In genomic region chr1:154417338-154417608, GRCh38 we compare ENCODE assay signal across 19 cellular contexts. TPM values are rescaled to one million over a fixed set of nuclear protein-coding genes. Genes with fewer than 3 reads are reported as not detected.
DNase-seq lines count a peak whose midpoint lies in the region; ATAC-seq and TF ChIP-seq lines count a peak whose summit lies in the region.
"Had no signal": no experiment of that assay in that cellular context is flagged by ENCODE, and none has a peak within 500 bp of the region (broad histone marks: within the 10 kb centered on the region; RNA-seq: fewer than 3 reads in every experiment).

No MANE protein-coding gene starts in this region.

- H3K23ac ChIP-seq in IMR-90 (ENCODE audit: low read depth, low read length), result no peak overlapping the region

- H3K4me3 Mint-ChIP-seq in activated CD4-positive, alpha-beta T cell treated with anti-CD3 and anti-CD28 coated beads for 36 hours, result no peak overlapping the region
- H3K4me3 Mint-ChIP-seq: HFFc6, mesothelial cell of epicardium had no signal

- no peak overlapping the region; the same call in 1 of the 2 replicates for H2AK5ac ChIP-seq in IMR-90 (ENCODE audit: low read depth, low read length)

- no peak overlapping the region for H3K18ac ChIP-seq in IMR-90 (ENCODE audit: low read depth, low read length)

- H2BK5ac ChIP-seq in IMR-90 (ENCODE audit: low read depth, low read length, poor library complexity, severe bottlenecking), result no peak overlapping the region

- H3K27me3 ChIP-seq in IMR-90 (ENCODE audit: control insufficient read depth, insufficient read depth, low read length) (no peaks in the 10 kb centered on the region), foreskin keratinocyte (no peaks in the 10 kb centered on the region), gastrocnemius medialis (no peaks in the 10 kb centered on the region), tibial artery (no peaks in the 10 kb centered on the region)
- H3K27me3 ChIP-seq: SJSA1 had no signal

- peaks cover 80% of the 10 kb centered on the region for H3K4me1 Mint-ChIP-seq in activated CD4-positive, alpha-beta T cell treated with anti-CD3 and anti-CD28 coated beads for 36 hours

- no peak overlapping the region for H3K9ac ChIP-seq in IMR-90 (ENCODE audit: low read depth, low read length)

- H2BK20ac ChIP-seq in IMR-90 (ENCODE audit: low read depth, low read length), result no peak overlapping the region

- H3K9me3 ChIP-seq in IMR-90 (ENCODE audit: control insufficient read depth, insufficient read depth, low read length) (no peaks in the 10 kb centered on the region), gastrocnemius medialis (no peaks in the 10 kb centered on the region), tibial artery (no peaks in the 10 kb centered on the region)
- H3K9me3 ChIP-seq: SJSA1 had no signal

- H3K27ac ChIP-seq in IMR-90 (ENCODE audit: insufficient read depth, low read length) (no peak overlapping the region), foreskin keratinocyte (peak overlapping the region; percentile 83), gastrocnemius medialis (peak overlapping the region; percentile 99 to 100 (median 100)), tibial artery (no peak overlapping the region)
- H3K27ac ChIP-seq: SJSA1 had no signal

- 100% methylated on average over 1 of the region's 3 CpGs; no CpG with 5 or more reads in 1 of the 2 experiments for WGBS in IMR-90 (ENCODE audit: extremely low coverage in 2 of 2, insufficient read length in 1 of 2), 2 experiments

- peaks cover 29% of the 10 kb centered on the region for H3K4me1 ChIP-seq in IMR-90 (ENCODE audit: control insufficient read depth, insufficient read depth, low read length)
- peaks cover 38% of the 10 kb centered on the region for H3K4me1 ChIP-seq in foreskin keratinocyte
- H3K4me1 ChIP-seq in gastrocnemius medialis, result peaks cover 92 to 93% of the 10 kb centered on the region in 2 donors
- peaks cover 8 to 66% (median 50%) of the 10 kb centered on the region in 4 donors for H3K4me1 ChIP-seq in tibial artery

- no peak overlapping the region for H3K4me2 ChIP-seq in IMR-90 (ENCODE audit: low read depth, low read length)

- H2AK9ac ChIP-seq in IMR-90 (replicated peaks; ENCODE audit: low read depth, low read length, poor library complexity), result no peak overlapping the region

- peaks cover 20% of the 10 kb centered on the region for H4K20me1 ChIP-seq in IMR-90 (ENCODE audit: insufficient read depth, low read length)

- no peak for TF ChIP-seq RAD21 in IMR-90 (IDR thresholded peaks at IDR 0.05; ENCODE audit: low read length)

- no peak for TF ChIP-seq CTCF in IMR-90 (conservative IDR thresholded peaks at IDR 0.05; ENCODE audit: low read depth, low read length)
- TF ChIP-seq CTCF in foreskin keratinocyte (conservative IDR thresholded peaks at IDR 0.05), result no peak
- TF ChIP-seq CTCF in gastrocnemius medialis (IDR thresholded peaks at IDR 0.05 in 4 of 5, conservative IDR thresholded peaks at IDR 0.05 in 1 of 5), result no peak
- TF ChIP-seq CTCF in tibial artery (IDR thresholded peaks at IDR 0.05), result no peak

- peak overlapping the region; percentile 27; the same call in 1 of the 2 replicates for H2BK120ac ChIP-seq in IMR-90 (ENCODE audit: low read depth, low read length)

- TF ChIP-seq POLR2A in IMR-90 (IDR thresholded peaks at IDR 0.05; ENCODE audit: low read depth, low read length) (no peak), gastrocnemius medialis (IDR thresholded peaks at IDR 0.05) (no peak)

- H2AFZ ChIP-seq in IMR-90 (replicated peaks; ENCODE audit: low read length, poor library complexity), result no peak overlapping the region

- no peak overlapping the region for H3K56ac ChIP-seq in IMR-90 (ENCODE audit: extremely low read depth, insufficient read depth, low read length)

- no peak overlapping the region for H4K8ac ChIP-seq in IMR-90 (ENCODE audit: low read depth in 2 of 2, low read length in 2 of 2)

- no peaks in the 10 kb centered on the region; the same call in 1 of the 2 replicates for H3K36me3 ChIP-seq in IMR-90 (ENCODE audit: control insufficient read depth, insufficient read depth, low read length)
- no peaks in the 10 kb centered on the region for H3K36me3 ChIP-seq in gastrocnemius medialis
- H3K36me3 ChIP-seq in tibial artery, result no peaks in the 10 kb centered on the region
- H3K36me3 ChIP-seq: SJSA1 had no signal

- no peak for DNase-seq in activated CD4-positive, alpha-beta T cell treated with anti-CD3 and anti-CD28 coated beads for 36 hours
- no peak for DNase-seq in activated CD4-positive, alpha-beta T cell treated with anti-CD3 and anti-CD28 coated beads for 48 hours
- DNase-seq in IMR-90 (no peak), foreskin keratinocyte (no peak), gastrocnemius medialis (no peak), islet precursor cell (no peak), tibial artery (no peak), cortex of kidney (lab: John Stamatoyannopoulos, UW) (no peak)
- DNase-seq: activated naive CD4-positive, alpha-beta T cell; DMS153; GF-D8; HFFc6; NCI-H1092 treated with DMSO at 0.1 percent for 48 hours; NCI-H524 treated with DMSO at 0.1 percent for 48 hours; stimulated activated CD4-positive, alpha-beta T cell treated with anti-CD3 and anti-CD28 coated beads, Interleukin-1b, Interleukin-23, amount 100 ng/mL, for 48 hours had no signal

- H3K27ac Mint-ChIP-seq in activated CD4-positive, alpha-beta T cell treated with anti-CD3 and anti-CD28 coated beads for 36 hours, result peak overlapping the region; percentile 16
- H3K27ac Mint-ChIP-seq: HFFc6, mesothelial cell of epicardium had no signal

- CTCF ChIA-PET in activated CD4-positive, alpha-beta T cell treated with anti-CD3 and anti-CD28 coated beads for 36 hours (lab: Charles Lee), result interaction anchor here (0.7 to 3.9 kb wide), 5 partner anchors 8 to 83 kb away, joined by 3 to 20 read pairs (median 3); no protein-coding TSS in a partner anchor
- CTCF ChIA-PET in IMR-90 (lab: Yijun Ruan, JAX), result no interaction called here

- no peaks in the 10 kb centered on the region for H3K9me3 Mint-ChIP-seq in activated CD4-positive, alpha-beta T cell treated with anti-CD3 and anti-CD28 coated beads for 36 hours (ENCODE audit: low read depth)
- H3K9me3 Mint-ChIP-seq: HFFc6, mesothelial cell of epicardium had no signal

- in situ Hi-C loops in IMR-90 (cut with MboI; ENCODE audit: low sequenced_read_pairs), result no loop called here
- in situ Hi-C loops in gastrocnemius medialis (cut with MboI; ENCODE audit: low sequenced_read_pairs in 4 of 4), result no loop called here

- BruUV-seq in IMR-90 (replicated peaks; lab: Mats Ljungman, UMichigan), result no TSS peak

- dilution Hi-C loops in IMR-90 (cut with HindIII; ENCODE audit: low sequenced_read_pairs, unreplicated experiment), result no loop called here

- H3K4me3 ChIP-seq in IMR-90 (ENCODE audit: insufficient read depth, low read depth, low read length) (no peak overlapping the region), gastrocnemius medialis (no peak overlapping the region), tibial artery (no peak overlapping the region)
- H3K4me3 ChIP-seq: SJSA1 had no signal

- H3K9me1 ChIP-seq in IMR-90 (ENCODE audit: insufficient read depth, low read length), result peaks cover 10% of the 10 kb centered on the region

- H2BK15ac ChIP-seq in IMR-90 (ENCODE audit: low read depth, low read length), result no peak overlapping the region; the same call in 2 of the 3 replicates

- H3K4ac ChIP-seq in IMR-90 (ENCODE audit: low read depth, low read length), result no peak overlapping the region

- no peak overlapping the region for H4K91ac ChIP-seq in IMR-90 (ENCODE audit: insufficient read depth, low read depth, low read length)

- peaks cover 0 to 20% of the 10 kb centered on the region in 2 experiments; a peak in 1 of 4 replicates for H3K79me1 ChIP-seq in IMR-90 (ENCODE audit: low read depth in 1 of 2, low read length in 2 of 2)

- POLR2A ChIA-PET in activated CD4-positive, alpha-beta T cell treated with anti-CD3 and anti-CD28 coated beads for 36 hours (lab: Charles Lee), result interaction anchor here (0.6 kb wide), 1 partner anchor 374 kb away, joined by 4 read pairs; no protein-coding TSS in a partner anchor
- POLR2A ChIA-PET in IMR-90 (lab: Charles Lee; ENCODE audit: unreplicated experiment), result no interaction called here

- H3K14ac ChIP-seq in IMR-90 (replicated peaks; ENCODE audit: low read depth, low read length), result no peak overlapping the region

- no peaks in the 10 kb centered on the region for H3K36me3 Mint-ChIP-seq in activated CD4-positive, alpha-beta T cell treated with anti-CD3 and anti-CD28 coated beads for 36 hours (ENCODE audit: low read depth)
- H3K36me3 Mint-ChIP-seq: mesothelial cell of epicardium had no signal

- H3K27me3 Mint-ChIP-seq in activated CD4-positive, alpha-beta T cell treated with anti-CD3 and anti-CD28 coated beads for 36 hours, result no peaks in the 10 kb centered on the region

- ATAC-seq in activated CD4-positive, alpha-beta T cell treated with anti-CD3 and anti-CD28 coated beads for 36 hours, result no peak
- ATAC-seq in IMR-90 (ENCODE audit: low read depth) (no peak), foreskin keratinocyte (no peak), gastrocnemius medialis (no peak)
- ATAC-seq: activated CD4-positive, CD25-positive, alpha-beta regulatory T cell treated with anti-CD3 and anti-CD28 coated beads, Interleukin-2, amount 50 U/mL, for 24 hours; sciatic nerve had no signal

- no peak overlapping the region; the same call in 1 of the 2 replicates for H4K5ac ChIP-seq in IMR-90 (ENCODE audit: low read depth, low read length)

- intact Hi-C loops in activated CD4-positive, alpha-beta T cell treated with anti-CD3 and anti-CD28 coated beads for 36 hours (cut with DNase I, micrococcal nuclease), result no loop called here
- intact Hi-C loops in IMR-90 (cut with micrococcal nuclease), result no loop called here
- intact Hi-C loops in gastrocnemius medialis (cut with DNase I; ENCODE audit: low total_unique reads), result loop anchor here (5.0 kb wide), 1 partner anchor 225 kb away; the partner anchor contains the start of gene TPM3
- intact Hi-C loops in tibial artery (cut with DNase I; ENCODE audit: low total_unique reads), result no loop called here

TF ChIP-seq in IMR-90, 13 proteins besides CTCF, POLR2A, EP300 and RAD21 (continues in another document):
- TF ChIP-seq BHLHE40 (IDR thresholded peaks at IDR 0.05; ENCODE audit: low read depth, low read length), result no peak
- TF ChIP-seq MXI1 (IDR thresholded peaks at IDR 0.05; ENCODE audit: borderline replicate concordance, low read depth, low read length), result no peak
- TF ChIP-seq FOS (IDR thresholded peaks at IDR 0.05; ENCODE audit: low read depth, low read length), result no peak
- no peak for TF ChIP-seq RCOR1 (IDR thresholded peaks at IDR 0.05; ENCODE audit: insufficient replicate concordance, low read length)
- TF ChIP-seq SMC3 (IDR thresholded peaks at IDR 0.05; ENCODE audit: low read depth, low read length), result no peak
- no peak for TF ChIP-seq CEBPB (IDR thresholded peaks at IDR 0.05; ENCODE audit: low read depth, low read length)

RNA-seq across cellular contexts. Expression of gene IL6R, which starts 12.1 kb away (rescaled TPM):
- total RNA-seq in activated CD4-positive, alpha-beta T cell treated with anti-CD3 and anti-CD28 coated beads for 36 hours, result 10 to 100 TPM; 13.1 to 14.0 TPM
- total RNA-seq in IMR-90 (2012; rRNA removed), result 6.1 and 9.5 TPM in 2 replicates
- polyA plus RNA-seq in IMR-90 (2012; rRNA removed), result 4.7 and 5.3 TPM in 2 replicates
- polyA plus RNA-seq in IMR-90 (2012; cell fraction: cytosol; rRNA removed), result 5.7 and 6.2 TPM in 2 replicates
- 4.5 and 5.6 TPM in 2 replicates for polyA plus RNA-seq in IMR-90 (2012; cell fraction: nucleus; rRNA removed; ENCODE audit: low replicate concordance)
- total RNA-seq in foreskin keratinocyte, result 17.5 and 22.5 TPM in 2 replicates
- polyA plus RNA-seq in foreskin keratinocyte, result 5.8 and 6.3 TPM in 2 replicates
- total RNA-seq in gastrocnemius medialis, result 100 to 1,000 TPM; 271 to 435 (median 367) TPM

Comparison
In these comparisons a context has a peak if more than half of its experiments do, and no peak if none do; other contexts are left out.
1. H3K27ac ChIP-seq: peak in foreskin keratinocyte (single experiment) and gastrocnemius medialis (4 of 4); none in IMR-90 (single experiment) and tibial artery (0 of 2).
2. RNA of gene IL6R, which starts 12.1 kb away (total RNA-seq): 271 to 435 TPM in gastrocnemius medialis; 17.5 to 22.5 TPM in foreskin keratinocyte, 13.1 to 14.0 TPM in activated CD4-positive, alpha-beta T cell treated with anti-CD3 and anti-CD28 coated beads for 36 hours and 6.1 to 9.5 TPM in IMR-90; every median in the first group is over 10 times any median in the second.